ENCODE assay signal across 20 cellular contexts in the genomic region with DNA sequence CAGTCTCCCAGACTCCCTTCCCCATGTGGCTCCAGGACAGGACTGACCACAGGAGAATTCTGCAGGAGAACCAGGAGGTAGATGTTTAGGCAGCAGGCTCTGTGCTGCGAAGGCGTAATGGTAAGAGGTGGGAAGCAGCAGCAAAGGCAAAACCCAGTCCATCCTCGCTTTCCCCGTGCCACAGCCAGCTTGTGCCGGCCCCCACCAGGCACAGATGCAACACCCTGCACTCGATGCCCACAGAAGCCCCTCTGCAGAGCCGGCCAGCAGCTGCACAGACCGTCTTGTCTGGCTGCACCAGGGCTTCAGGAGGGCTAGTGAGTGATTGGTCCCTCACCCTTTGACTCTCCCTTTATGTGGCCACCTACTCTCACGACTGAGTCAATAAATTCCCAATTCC. TPM values are rescaled to one million over a fixed set of nuclear protein-coding genes. Genes with fewer than 3 reads are reported as not detected.
DNase-seq lines count a peak whose midpoint lies in the region; ATAC-seq and TF ChIP-seq lines count a peak whose summit lies in the region.
"Had no signal": no experiment of that assay in that cellular context is flagged by ENCODE, and none has a peak within 500 bp of the region (broad histone marks: within the 10 kb centered on the region; RNA-seq: fewer than 3 reads in every experiment).

No MANE protein-coding gene starts in this region.

- WGBS in mammary epithelial cell (ENCODE audit: low coverage, missing lambda C conversion rate): 95% methylated on average over 8 of the region's 9 CpGs
- no CpG with 5 or more reads among the region's 9 CpGs for WGBS in neuronal stem cell (ENCODE audit: extremely low coverage in 2 of 2, insufficient read length in 2 of 2, insufficient replicate concordance in 1 of 2), 2 donors

- H3K4me2 ChIP-seq in mammary epithelial cell (ENCODE audit: insufficient read depth, low read depth, low read length) (no peak overlapping the region), neuronal stem cell (ENCODE audit: insufficient read depth, low read length, poor library complexity, severe bottlenecking) (no peak overlapping the region)
- H3K4me2 ChIP-seq: A549; BLaER1 treated with 17β-estradiol and CSF1 and Interleukin-3, amounts not matched to agents 10 nM and 100 nM had no signal

- peak overlapping the region; percentile 53 for H3K18ac ChIP-seq in neuronal stem cell (ENCODE audit: low read length)

- no peak overlapping the region for H2BK15ac ChIP-seq in neuronal stem cell (ENCODE audit: low read length)

- no peak overlapping the region for H3K14ac ChIP-seq in neuronal stem cell (ENCODE audit: low read length)

- POLR2A ChIA-PET in MCF 10A (lab: Yijun Ruan, JAX): no interaction called here

- no peak for ATAC-seq in sciatic nerve
- ATAC-seq: A549; CD8-positive, alpha-beta T cell had no signal

- no peaks in the 10 kb centered on the region for H3K27me3 ChIP-seq in mammary epithelial cell (ENCODE audit: insufficient read depth, low read length)
- no peaks in the 10 kb centered on the region for H3K27me3 ChIP-seq in neuronal stem cell (ENCODE audit: control insufficient read depth in 3 of 3, insufficient read depth in 3 of 3, low read depth in 1 of 3, low read length in 3 of 3)
- H3K27me3 ChIP-seq: BLaER1 treated with 17β-estradiol and CSF1 and Interleukin-3, amounts not matched to agents 10 nM and 100 nM had no signal

- no peak overlapping the region for H2AK5ac ChIP-seq in neuronal stem cell (ENCODE audit: low read depth, low read length)

- H3K4ac ChIP-seq in neuronal stem cell (ENCODE audit: low read length): no peak overlapping the region

- H3K36me3 Mint-ChIP-seq in MCF 10A (ENCODE audit: insufficient read depth, unreplicated experiment) (peaks cover 13% of the 10 kb centered on the region), chondrocyte (ENCODE audit: low read depth) (peaks cover 37% of the 10 kb centered on the region)

- H3K4me3 Mint-ChIP-seq in MCF 10A (ENCODE audit: unreplicated experiment) (no peak overlapping the region), chondrocyte (ENCODE audit: unreplicated experiment) (no peak overlapping the region)
- H3K4me3 Mint-ChIP-seq: B cell; CD4-positive, alpha-beta T cell; CD8-positive, alpha-beta T cell had no signal

- H3K27me3 Mint-ChIP-seq in MCF 10A (ENCODE audit: insufficient read depth, unreplicated experiment) (no peaks in the 10 kb centered on the region), chondrocyte (ENCODE audit: low read depth) (no peaks in the 10 kb centered on the region)
- H3K27me3 Mint-ChIP-seq: B cell; CD4-positive, alpha-beta T cell had no signal

- no peaks in the 10 kb centered on the region for H3K9me3 Mint-ChIP-seq in MCF 10A (ENCODE audit: unreplicated experiment)
- peaks cover 10% of the 10 kb centered on the region for H3K9me3 Mint-ChIP-seq in chondrocyte (ENCODE audit: low read depth)

- in situ Hi-C loops in mammary epithelial cell (cut with MboI; ENCODE audit: low sequenced_read_pairs in 2 of 2): loop anchor here in 1 of 2 donors (25.0 kb wide), 1 partner anchor 831 kb away; a partner anchor contains a TSS

- H3K23ac ChIP-seq in neuronal stem cell (ENCODE audit: low read depth, low read length, poor library complexity): no peak overlapping the region

- H3K9ac ChIP-seq in mammary epithelial cell (ENCODE audit: insufficient read depth, low read length) (no peak overlapping the region), neuronal stem cell (ENCODE audit: low read depth, low read length, poor library complexity) (no peak overlapping the region)
- H3K9ac ChIP-seq: BLaER1 treated with 17β-estradiol and CSF1 and Interleukin-3, amounts not matched to agents 10 nM and 100 nM had no signal

- H3K9me3 ChIP-seq in mammary epithelial cell (replicated peaks; ENCODE audit: insufficient read depth, low read length) (no peaks in the 10 kb centered on the region), neuronal stem cell (replicated peaks in 1 of 2; ENCODE audit: control insufficient read depth in 2 of 2, insufficient read depth in 1 of 2, low read depth in 1 of 2, low read length in 2 of 2) (peaks cover 4 to 8% of the 10 kb centered on the region in 2 donors)
- H3K9me3 ChIP-seq: A549, Caco-2 had no signal

- dilution Hi-C loops in mammary epithelial cell (cut with HindIII; ENCODE audit: low sequenced_read_pairs): loop anchor here (5.0 kb wide), 1 partner anchor 39 kb away; a partner anchor contains a TSS

- H3K27ac ChIP-seq in mammary epithelial cell (ENCODE audit: insufficient read depth, low read depth, low read length) (no peak overlapping the region), neuronal stem cell (replicated peaks; ENCODE audit: low read length) (no peak overlapping the region)
- H3K27ac ChIP-seq: 22Rv1; A549; BLaER1 treated with 17β-estradiol and CSF1 and Interleukin-3, amounts not matched to agents 10 nM and 100 nM; C4-2B had no signal

- H4K8ac ChIP-seq in neuronal stem cell (ENCODE audit: low read depth, low read length): no peak overlapping the region

- H3K79me2 ChIP-seq in mammary epithelial cell (ENCODE audit: insufficient read depth, low read length): no peaks in the 10 kb centered on the region

- H2BK120ac ChIP-seq in neuronal stem cell (ENCODE audit: low read depth, low read length): no peak overlapping the region

- H3K27ac Mint-ChIP-seq in MCF 10A (ENCODE audit: low read depth, unreplicated experiment) (peak overlapping the region; percentile 44), chondrocyte (ENCODE audit: unreplicated experiment) (no peak overlapping the region)
- H3K27ac Mint-ChIP-seq: B cell; CD4-positive, alpha-beta T cell; CD8-positive, alpha-beta T cell had no signal

- no peak for TF ChIP-seq CTCF in MCF 10A (IDR thresholded peaks at IDR 0.05; ENCODE audit: unreplicated experiment)
- no peak for TF ChIP-seq CTCF in mammary epithelial cell (conservative IDR thresholded peaks at IDR 0.05 in 1 of 2, IDR thresholded peaks at IDR 0.05 in 1 of 2; ENCODE audit: extremely low read depth in 1 of 2, insufficient read depth in 1 of 2, low read depth in 1 of 2, low read length in 2 of 2)
- TF ChIP-seq CTCF in chondrocyte (IDR thresholded peaks at IDR 0.05): no peak

- intact Hi-C loops in MCF 10A (cut with micrococcal nuclease) (loop anchor here (10.0 kb wide), 1 partner anchor 56 kb away; no protein-coding TSS in a partner anchor), mammary epithelial cell (cut with micrococcal nuclease) (no loop called here), sciatic nerve (cut with DNase I) (no loop called here)

- no peak for DNase-seq in MCF 10A (ENCODE audit: unreplicated experiment)
- DNase-seq in mammary epithelial cell: no peak
- peak; percentile 87 for DNase-seq in chondrocyte (ENCODE audit: low spot score)
- no peak for DNase-seq in neuronal stem cell (ENCODE audit: low spot score)
- DNase-seq in effector CD8-positive, alpha-beta T cell (lab: John Stamatoyannopoulos, UW): no peak
- DNase-seq in sciatic nerve (ENCODE audit: low spot score): no peak
- DNase-seq in NCI-H2029 (lab: John Stamatoyannopoulos, UW): no peak
- DNase-seq: AML-193; Caco-2; Calu3; CD4-positive, alpha-beta T cell; CD8-positive, alpha-beta T cell; DMS 273 treated with DMSO at 0.1 percent for 48 hours; DMS79 treated with DMSO at 0.1 percent for 48 hours; GF-D8 had no signal

- H4K20me1 ChIP-seq in mammary epithelial cell (ENCODE audit: insufficient read depth, low read length): no peaks in the 10 kb centered on the region

- no peaks in the 10 kb centered on the region for H3K79me1 ChIP-seq in neuronal stem cell (ENCODE audit: low read depth, low read length)

- no peak overlapping the region for H3K4me3 ChIP-seq in mammary epithelial cell (replicated peaks in 1 of 3; ENCODE audit: insufficient read depth in 1 of 3, low read depth in 2 of 3, low read length in 3 of 3)
- H3K4me3 ChIP-seq in neuronal stem cell (ENCODE audit: low read length in 2 of 2): peak overlapping the region in 1 of 2 donors; percentile 43
- H3K4me3 ChIP-seq: A549; BLaER1 treated with 17β-estradiol and CSF1 and Interleukin-3, amounts not matched to agents 10 nM and 100 nM had no signal

- H2AFZ ChIP-seq in mammary epithelial cell (ENCODE audit: low read depth, low read length) (no peak overlapping the region), neuronal stem cell (ENCODE audit: low read length) (no peak overlapping the region)

- no peak overlapping the region for H2BK5ac ChIP-seq in neuronal stem cell (ENCODE audit: low read length)

- H3K36me3 ChIP-seq in mammary epithelial cell (ENCODE audit: insufficient read depth, low read length) (peaks cover 3% of the 10 kb centered on the region), neuronal stem cell (replicated peaks in 1 of 2; ENCODE audit: control insufficient read depth in 2 of 2, insufficient read depth in 2 of 2, low read length in 2 of 2) (peaks cover 51 to 83% of the 10 kb centered on the region in 2 donors)

- H3K4me1 ChIP-seq in mammary epithelial cell (ENCODE audit: insufficient read depth, low read length) (peaks cover 9% of the 10 kb centered on the region), neuronal stem cell (ENCODE audit: control insufficient read depth in 2 of 2, insufficient read depth in 1 of 2, low read depth in 1 of 2, low read length in 2 of 2) (no peaks in the 10 kb centered on the region)
- H3K4me1 ChIP-seq: A549; BLaER1 treated with 17β-estradiol and CSF1 and Interleukin-3, amounts not matched to agents 10 nM and 100 nM; Caco-2 had no signal

- no peak overlapping the region for H2BK12ac ChIP-seq in neuronal stem cell (ENCODE audit: low read length)

- H4K91ac ChIP-seq in neuronal stem cell (ENCODE audit: low read depth, low read length, poor library complexity): no peak overlapping the region

- CTCF ChIA-PET in MCF 10A (lab: Yijun Ruan, JAX): interaction anchor here (3.6 kb wide), 1 partner anchor 8 kb away, joined by 47 read pairs; no protein-coding TSS in a partner anchor
- CTCF ChIA-PET in mammary epithelial cell (lab: Charles Lee; ENCODE audit: low non-redundant PET): no interaction called here

- H3K4me1 Mint-ChIP-seq in MCF 10A (ENCODE audit: insufficient read depth, unreplicated experiment) (peaks cover 21% of the 10 kb centered on the region), chondrocyte (ENCODE audit: low read depth) (no peaks in the 10 kb centered on the region)
- H3K4me1 Mint-ChIP-seq: B cell had no signal

- BruUV-seq in MCF 10A (replicated peaks; lab: Mats Ljungman, UMichigan) (no TSS peak), mammary epithelial cell (replicated peaks; lab: Mats Ljungman, UMichigan) (no TSS peak)

RNA-seq across cellular contexts. Expression of a gene that starts 28.0 kb away (rescaled TPM):
- total RNA-seq in MCF 10A (2022) (21.2 and 21.8 TPM in 2 replicates), mammary epithelial cell (10 to 100 TPM in 1 of 2 donors, 1 to 10 TPM in 1; 6.2 to 19.5 TPM), chondrocyte (13.4 to 17.2 TPM (median 17.1 TPM) in 3 replicates), sciatic nerve (16.5 TPM)
- 10.3 TPM for polyA plus RNA-seq in mammary epithelial cell
- 25.7 TPM for polyA minus RNA-seq in mammary epithelial cell
- polyA plus RNA-seq in neuronal stem cell (2013, experiment 1 of 2): 31.8 TPM
- polyA plus RNA-seq in neuronal stem cell (2013, experiment 2 of 2): 30.2 TPM

RNA-seq across cellular contexts. Expression of a gene that starts 39.1 kb away (rescaled TPM):
- total RNA-seq in MCF 10A (2022): not detected in 2 replicates
- under 1 TPM; 0.17 to 0.80 TPM for total RNA-seq in mammary epithelial cell
- 0.63 TPM for polyA plus RNA-seq in mammary epithelial cell
- 13.2 TPM for polyA minus RNA-seq in mammary epithelial cell
- 0.34 to 0.55 TPM in 2 of 3 replicates, not detected in the other for total RNA-seq in chondrocyte
- polyA plus RNA-seq in neuronal stem cell (2013, experiment 1 of 2): 18.8 TPM
- polyA plus RNA-seq in neuronal stem cell (2013, experiment 2 of 2): 18.5 TPM
- 10.7 TPM for total RNA-seq in sciatic nerve

RNA-seq across cellular contexts. Expression of a gene that starts 59.6 kb away (rescaled TPM):
- total RNA-seq in MCF 10A (2022): not detected in 2 replicates
- not detected for total RNA-seq in mammary epithelial cell
- not detected for polyA plus RNA-seq in mammary epithelial cell
- not detected for polyA minus RNA-seq in mammary epithelial cell
- total RNA-seq in chondrocyte: 0.12 TPM in 1 of 3 replicates, not detected in the others
- 0.18 TPM for polyA plus RNA-seq in neuronal stem cell (2013, experiment 1 of 2)
- 0.22 TPM for polyA plus RNA-seq in neuronal stem cell (2013, experiment 2 of 2)
- 0.49 TPM for total RNA-seq in sciatic nerve
- total RNA-seq: B cell; CD4-positive, alpha-beta T cell; CD8-positive, alpha-beta T cell had no signal
